Comparison of ENCODE assay signal across 1 cellular context in genomic region chr5:40689442-40689841, GRCh38.
TF ChIP-seq lines count a peak whose summit lies in the region.

No MANE protein-coding gene starts in this region.

TF ChIP-seq in WTC11, 78 proteins besides CTCF, POLR2A, EP300 and RAD21 (continued from another document):
- TF ChIP-seq USF1 (CRISPR knock-in tag; IDR thresholded peaks at IDR 0.05): no peak
- TF ChIP-seq ZNF138 (CRISPR knock-in tag; conservative IDR thresholded peaks at IDR 0.05): no peak
- TF ChIP-seq GRHL2 (CRISPR knock-in tag; IDR thresholded peaks at IDR 0.05; ENCODE audit: insufficient replicate concordance, severe bottlenecking): no peak
